Comparison of ENCODE assay signal across 13 cellular contexts in the genomic region with DNA sequence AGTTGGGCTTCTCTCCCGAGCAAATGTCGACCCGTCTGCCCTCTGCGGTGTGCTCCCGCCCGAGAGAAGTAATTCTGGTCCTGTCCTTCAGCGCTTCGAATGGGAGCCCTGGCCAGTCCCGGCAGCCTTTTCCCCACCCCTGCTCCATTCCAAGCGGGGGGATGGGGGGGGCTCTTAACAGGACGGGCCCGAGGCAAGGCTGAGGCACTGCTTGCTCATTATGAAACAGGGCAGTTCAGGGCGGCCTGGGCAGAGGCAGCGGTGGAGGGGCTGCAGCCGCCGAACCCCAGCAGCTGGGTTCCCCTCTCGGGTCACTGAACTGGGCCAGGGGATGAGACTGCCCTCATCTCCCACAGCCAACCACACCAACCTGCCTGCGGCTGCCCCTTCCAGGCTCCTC. TPM values are rescaled to one million over a fixed set of nuclear protein-coding genes. Genes with fewer than 3 reads are reported as not detected.
DNase-seq lines count a peak whose midpoint lies in the region; ATAC-seq and TF ChIP-seq lines count a peak whose summit lies in the region.
"Had no signal": no experiment of that assay in that cellular context is flagged by ENCODE, and none has a peak within 500 bp of the region (broad histone marks: within the 10 kb centered on the region; RNA-seq: fewer than 3 reads in every experiment).

No MANE protein-coding gene starts in this region.

- H3K4me1 Mint-ChIP-seq in activated naive CD8-positive, alpha-beta T cell treated with anti-CD3 and anti-CD28 coated beads, Interleukin-2, amount 50 U/mL, for 24 hours, result no peaks in the 10 kb centered on the region
- H3K4me1 Mint-ChIP-seq in CD8-positive, alpha-beta memory T cell, result peaks cover 0 to 6% (median 4%) of the 10 kb centered on the region in 3 donors

- no peak overlapping the region for H3K4me3 Mint-ChIP-seq in activated naive CD8-positive, alpha-beta T cell treated with anti-CD3 and anti-CD28 coated beads, Interleukin-2, amount 50 U/mL, for 24 hours
- no peak overlapping the region for H3K4me3 Mint-ChIP-seq in CD8-positive, alpha-beta memory T cell
- H3K4me3 Mint-ChIP-seq: natural killer cell treated with Interleukin-12 subunit alpha and Interleukin-12 subunit beta and Interleukin-15 and Interleukin-18, amount 100 ng/mL, for 72 hours had no signal

- TF ChIP-seq CTCF in brain microvascular endothelial cell (IDR thresholded peaks at IDR 0.05; ENCODE audit: low read depth, low read length, missing control alignments) (no peak), psoas muscle (IDR thresholded peaks at IDR 0.05) (no peak)

- H3K9me3 Mint-ChIP-seq in activated naive CD8-positive, alpha-beta T cell treated with anti-CD3 and anti-CD28 coated beads, Interleukin-2, amount 50 U/mL, for 24 hours, result no peaks in the 10 kb centered on the region
- H3K9me3 Mint-ChIP-seq in CD8-positive, alpha-beta memory T cell, result no peaks in the 10 kb centered on the region
- H3K9me3 Mint-ChIP-seq: natural killer cell treated with Interleukin-12 subunit alpha and Interleukin-12 subunit beta and Interleukin-15 and Interleukin-18, amount 100 ng/mL, for 72 hours had no signal

- intact Hi-C loops in psoas muscle (cut with DNase I), result no loop called here

- DNase-seq in GM03348 (ENCODE audit: low spot score) (peak; percentile 24), brain microvascular endothelial cell (no peak), hypothalamus (lab: John Stamatoyannopoulos, UW) (peak in 27 of 51 donors; percentile 10 to 72 (median 28)), psoas muscle (peak in 1 of 2 donors; percentile 21)
- DNase-seq in activated naive CD8-positive, alpha-beta T cell treated with anti-CD3 and anti-CD28 coated beads, Interleukin-2, amount 50 U/mL, for 24 hours, result no peak
- DNase-seq in CD8-positive, alpha-beta memory T cell, result no peak
- DNase-seq: activated CD4-positive, alpha-beta T cell treated with anti-CD3 and anti-CD28 coated beads for 1 hour; colonic mucosa; DMS153; NCI-H2107 had no signal

- CTCF ChIA-PET in CD8-positive, alpha-beta memory T cell (lab: Charles Lee), result no interaction called here

- H3K4me3 ChIP-seq in brain microvascular endothelial cell (ENCODE audit: low read depth, low read length), result peak overlapping the region; percentile 3
- peak overlapping the region; percentile 7 for H3K4me3 ChIP-seq in psoas muscle
- no peak overlapping the region for H3K4me3 ChIP-seq in CD8-positive, alpha-beta memory T cell (ENCODE audit: low read length)
- H3K4me3 ChIP-seq: colonic mucosa had no signal

- H3K27me3 ChIP-seq in brain microvascular endothelial cell (replicated peaks), result no peaks in the 10 kb centered on the region
- H3K27me3 ChIP-seq in psoas muscle (ENCODE audit: insufficient read depth in 3 of 3, low read length in 2 of 3), result no peaks in the 10 kb centered on the region
- H3K27me3 ChIP-seq in CD8-positive, alpha-beta memory T cell (ENCODE audit: insufficient read depth, low read length, poor library complexity, severe bottlenecking), result no peaks in the 10 kb centered on the region
- H3K27me3 ChIP-seq: colonic mucosa had no signal

- POLR2A ChIA-PET in CD8-positive, alpha-beta memory T cell (lab: Charles Lee), result no interaction called here

- 22 to 35% (median 26%) methylated on average over 17 to 18 of the region's 18 CpGs for WGBS in psoas muscle, 3 donors

- H3K27ac Mint-ChIP-seq in activated naive CD8-positive, alpha-beta T cell treated with anti-CD3 and anti-CD28 coated beads, Interleukin-2, amount 50 U/mL, for 24 hours, result no peak overlapping the region
- no peak overlapping the region for H3K27ac Mint-ChIP-seq in CD8-positive, alpha-beta memory T cell

- ATAC-seq in psoas muscle, result peak in 3 of 4 donors; percentile 30 to 42 (median 36)
- no peak for ATAC-seq in GM21515 (IDR thresholded peaks at IDR 0.05; ENCODE audit: unreplicated experiment)
- no peak for ATAC-seq in GM21360 (IDR thresholded peaks at IDR 0.05; ENCODE audit: unreplicated experiment)
- ATAC-seq in activated naive CD8-positive, alpha-beta T cell treated with anti-CD3 and anti-CD28 coated beads, Interleukin-2, amount 50 U/mL, for 24 hours, result no peak

- H3K27me3 Mint-ChIP-seq in activated naive CD8-positive, alpha-beta T cell treated with anti-CD3 and anti-CD28 coated beads, Interleukin-2, amount 50 U/mL, for 24 hours, result no peaks in the 10 kb centered on the region
- H3K27me3 Mint-ChIP-seq in CD8-positive, alpha-beta memory T cell, result peaks cover under 1 to 6% of the 10 kb centered on the region in 2 donors

- no peaks in the 10 kb centered on the region for H3K36me3 Mint-ChIP-seq in activated naive CD8-positive, alpha-beta T cell treated with anti-CD3 and anti-CD28 coated beads, Interleukin-2, amount 50 U/mL, for 24 hours (ENCODE audit: low read depth)
- no peaks in the 10 kb centered on the region for H3K36me3 Mint-ChIP-seq in CD8-positive, alpha-beta memory T cell
- H3K36me3 Mint-ChIP-seq: natural killer cell treated with Interleukin-12 subunit alpha and Interleukin-12 subunit beta and Interleukin-15 and Interleukin-18, amount 100 ng/mL, for 72 hours had no signal

- in situ Hi-C loops in brain microvascular endothelial cell (cut with HindIII; ENCODE audit: low pct_ligation_motif_present, low sequenced_read_pairs), result no loop called here

- H3K27ac ChIP-seq in brain microvascular endothelial cell (no peak overlapping the region), psoas muscle (no peak overlapping the region)
- no peak overlapping the region for H3K27ac ChIP-seq in CD8-positive, alpha-beta memory T cell (ENCODE audit: low read depth, low read length)
- H3K27ac ChIP-seq: colonic mucosa had no signal

- no peaks in the 10 kb centered on the region for H3K4me1 ChIP-seq in psoas muscle
- H3K4me1 ChIP-seq in CD8-positive, alpha-beta memory T cell (ENCODE audit: insufficient read depth, low read length), result no peaks in the 10 kb centered on the region
- H3K4me1 ChIP-seq: colonic mucosa had no signal

- no peaks in the 10 kb centered on the region for H3K9me3 ChIP-seq in psoas muscle
- no peaks in the 10 kb centered on the region for H3K9me3 ChIP-seq in CD8-positive, alpha-beta memory T cell (ENCODE audit: low read length)
- H3K9me3 ChIP-seq: colonic mucosa had no signal

- H3K36me3 ChIP-seq in brain microvascular endothelial cell (replicated peaks), result no peaks in the 10 kb centered on the region
- peaks cover 0 to 6% of the 10 kb centered on the region in 2 donors for H3K36me3 ChIP-seq in psoas muscle (ENCODE audit: insufficient read depth in 1 of 2, low read depth in 1 of 2)
- H3K36me3 ChIP-seq in CD8-positive, alpha-beta memory T cell (ENCODE audit: insufficient read depth, low read length), result no peaks in the 10 kb centered on the region
- H3K36me3 ChIP-seq: colonic mucosa had no signal

RNA-seq across cellular contexts. Expression of gene BACE1-AS, which starts 9.2 kb away (rescaled TPM):
- total RNA-seq in psoas muscle, result 10 to 100 TPM; 10.8 to 18.1 (median 16.4) TPM
- 1 to 10 TPM; 5.7 to 7.2 (median 7.0) TPM for polyA plus RNA-seq in psoas muscle
- total RNA-seq in CD8-positive, alpha-beta memory T cell, result 1 to 10 TPM; 3.8 to 4.5 TPM
- polyA plus RNA-seq in CD8-positive, alpha-beta memory T cell, result 1.3 TPM

RNA-seq across cellular contexts. Expression of gene BACE1, which starts 15.8 kb away (rescaled TPM):
- 10 to 100 TPM in 1 of 4 donors, 1 to 10 TPM in 3; 7.7 to 13.0 (median 9.2) TPM for total RNA-seq in psoas muscle
- polyA plus RNA-seq in psoas muscle, result 10 to 100 TPM in 1 of 3 donors, 1 to 10 TPM in 2; 2.5 to 10.3 (median 2.7) TPM
- total RNA-seq in CD8-positive, alpha-beta memory T cell, result 1 to 10 TPM; 2.5 to 2.9 TPM
- polyA plus RNA-seq in CD8-positive, alpha-beta memory T cell, result 2.0 TPM

RNA-seq across cellular contexts. Expression of gene CEP164, which starts 27.4 kb away (rescaled TPM):
- total RNA-seq in psoas muscle, result 1 to 10 TPM; 3.4 to 8.1 (median 6.8) TPM
- polyA plus RNA-seq in psoas muscle, result 10 to 100 TPM in 1 of 3 donors, 1 to 10 TPM in 2; 2.0 to 12.4 (median 4.2) TPM
- total RNA-seq in CD8-positive, alpha-beta memory T cell, result 10 to 100 TPM; 34.6 to 40.5 TPM
- 25.7 TPM for polyA plus RNA-seq in CD8-positive, alpha-beta memory T cell

Comparison
In these comparisons a context has a peak if more than half of its experiments do, and no peak if none do; other contexts are left out.
1. DNase-seq: peak in GM03348 (single experiment) and hypothalamus (27 of 51); none in brain microvascular endothelial cell (single experiment), activated naive CD8-positive, alpha-beta T cell treated with anti-CD3 and anti-CD28 coated beads, Interleukin-2, amount 50 U/mL, for 24 hours (single experiment) and CD8-positive, alpha-beta memory T cell (0 of 5).
2. ATAC-seq: peak in psoas muscle (3 of 4); none in GM21515 (single experiment), GM21360 (single experiment) and activated naive CD8-positive, alpha-beta T cell treated with anti-CD3 and anti-CD28 coated beads, Interleukin-2, amount 50 U/mL, for 24 hours (single experiment).